In genomic region chr5:140111043-140111858, GRCh38 we compare ENCODE assay signal across 1 cellular context.
TF ChIP-seq lines count a peak whose summit lies in the region.

No MANE protein-coding gene starts in this region.

TF ChIP-seq in HEK293, 187 proteins besides CTCF, POLR2A, EP300 and RAD21 (continued from another document and continues in another):
- TF ChIP-seq TSHZ1 (tag by site-specific recombination; IDR thresholded peaks at IDR 0.05; ENCODE audit: borderline replicate concordance) (no peak), GLI2 (tag by site-specific recombination; IDR thresholded peaks at IDR 0.05; ENCODE audit: borderline replicate concordance, low read depth) (no peak), ZNF777 (tag by site-specific recombination; IDR thresholded peaks at IDR 0.05; ENCODE audit: borderline replicate concordance) (no peak), ZBTB8A (tag by site-specific recombination; IDR thresholded peaks at IDR 0.05) (no peak), ZNF211 (tag by site-specific recombination; IDR thresholded peaks at IDR 0.05; ENCODE audit: low read depth) (no peak), ZNF362 (tag by site-specific recombination; IDR thresholded peaks at IDR 0.05) (no peak), ZNF623 (tag by site-specific recombination; IDR thresholded peaks at IDR 0.05) (no peak), ZNF610 (tag by site-specific recombination; IDR thresholded peaks at IDR 0.05; ENCODE audit: borderline replicate concordance) (no peak), ZNF133 (tag by site-specific recombination; IDR thresholded peaks at IDR 0.05) (no peak), ZNF548 (tag by site-specific recombination; IDR thresholded peaks at IDR 0.05) (no peak), ZFHX2 (tag by site-specific recombination; conservative IDR thresholded peaks at IDR 0.05) (peak; percentile 13; the same call in 1 of the 2 replicates), RBAK (tag by site-specific recombination; IDR thresholded peaks at IDR 0.05) (no peak), ZNF19 (tag by site-specific recombination; IDR thresholded peaks at IDR 0.05; ENCODE audit: low read depth) (no peak), ZNF169 (tag by site-specific recombination; IDR thresholded peaks at IDR 0.05) (no peak), ZNF174 (tag by site-specific recombination; IDR thresholded peaks at IDR 0.05) (no peak), KLF8 (tag by site-specific recombination; IDR thresholded peaks at IDR 0.05) (0 out of 2 replicates have a peak, but pooled peaks have one; percentile 25), ZNF423 (tag by site-specific recombination; IDR thresholded peaks at IDR 0.05) (no peak), ZNF501 (tag by site-specific recombination; IDR thresholded peaks at IDR 0.05) (no peak), OSR2 (tag by site-specific recombination; IDR thresholded peaks at IDR 0.05) (peak; percentile 57; the same call in 1 of the 2 replicates), ZFP69B (tag by site-specific recombination; IDR thresholded peaks at IDR 0.05) (0 out of 2 replicates have a peak, but pooled peaks have one; percentile 10), ZNF596 (tag by site-specific recombination; IDR thresholded peaks at IDR 0.05) (no peak), ZNF146 (tag by site-specific recombination; IDR thresholded peaks at IDR 0.05) (no peak), ZBTB17 (tag by site-specific recombination; IDR thresholded peaks at IDR 0.05) (peak; percentile 44), ZNF600 (tag by site-specific recombination; IDR thresholded peaks at IDR 0.05) (0 out of 2 replicates have a peak, but pooled peaks have one; percentile 52), ZNF701 (tag by site-specific recombination; IDR thresholded peaks at IDR 0.05) (no peak), ZNF660 (tag by site-specific recombination; IDR thresholded peaks at IDR 0.05) (0 out of 2 replicates have a peak, but pooled peaks have one; percentile 18), ZNF239 (tag by site-specific recombination; IDR thresholded peaks at IDR 0.05) (no peak), ZNF248 (tag by site-specific recombination; IDR thresholded peaks at IDR 0.05) (no peak), AEBP2 (tag by site-specific recombination; IDR thresholded peaks at IDR 0.05; ENCODE audit: borderline replicate concordance) (no peak), SP3 (tag by site-specific recombination; IDR thresholded peaks at IDR 0.05) (peak; percentile 47), ZNF48 (tag by site-specific recombination; IDR thresholded peaks at IDR 0.05) (no peak), ZNF558 (tag by site-specific recombination; IDR thresholded peaks at IDR 0.05) (no peak), HOXA7 (CRISPR knock-in tag; IDR thresholded peaks at IDR 0.05; ENCODE audit: borderline replicate concordance) (no peak), ZSCAN4 (tag by site-specific recombination; IDR thresholded peaks at IDR 0.05) (no peak), ZNF184 (tag by site-specific recombination; IDR thresholded peaks at IDR 0.05) (no peak), IKZF3 (tag by site-specific recombination; IDR thresholded peaks at IDR 0.05) (peak; percentile 85), PRDM1 (tag by site-specific recombination; IDR thresholded peaks at IDR 0.05) (no peak), ZNF560 (tag by site-specific recombination; IDR thresholded peaks at IDR 0.05; ENCODE audit: borderline replicate concordance) (no peak), ZNF544 (tag by site-specific recombination; IDR thresholded peaks at IDR 0.05) (no peak), ZNF324 (tag by site-specific recombination; IDR thresholded peaks at IDR 0.05) (no peak), ZNF549 (tag by site-specific recombination; IDR thresholded peaks at IDR 0.05) (no peak), ZBTB49 (tag by site-specific recombination; IDR thresholded peaks at IDR 0.05; ENCODE audit: low read depth) (no peak), ZBTB7A (tag by site-specific recombination; IDR thresholded peaks at IDR 0.05; ENCODE audit: low read depth) (no peak), ZNF404 (tag by site-specific recombination; IDR thresholded peaks at IDR 0.05) (no peak), KLF1 (tag by site-specific recombination; IDR thresholded peaks at IDR 0.05) (no peak), ZNF830 (tag by site-specific recombination; IDR thresholded peaks at IDR 0.05; ENCODE audit: low read depth) (no peak), ZNF624 (tag by site-specific recombination; IDR thresholded peaks at IDR 0.05) (no peak)
- TF ChIP-seq, protein P1, sequence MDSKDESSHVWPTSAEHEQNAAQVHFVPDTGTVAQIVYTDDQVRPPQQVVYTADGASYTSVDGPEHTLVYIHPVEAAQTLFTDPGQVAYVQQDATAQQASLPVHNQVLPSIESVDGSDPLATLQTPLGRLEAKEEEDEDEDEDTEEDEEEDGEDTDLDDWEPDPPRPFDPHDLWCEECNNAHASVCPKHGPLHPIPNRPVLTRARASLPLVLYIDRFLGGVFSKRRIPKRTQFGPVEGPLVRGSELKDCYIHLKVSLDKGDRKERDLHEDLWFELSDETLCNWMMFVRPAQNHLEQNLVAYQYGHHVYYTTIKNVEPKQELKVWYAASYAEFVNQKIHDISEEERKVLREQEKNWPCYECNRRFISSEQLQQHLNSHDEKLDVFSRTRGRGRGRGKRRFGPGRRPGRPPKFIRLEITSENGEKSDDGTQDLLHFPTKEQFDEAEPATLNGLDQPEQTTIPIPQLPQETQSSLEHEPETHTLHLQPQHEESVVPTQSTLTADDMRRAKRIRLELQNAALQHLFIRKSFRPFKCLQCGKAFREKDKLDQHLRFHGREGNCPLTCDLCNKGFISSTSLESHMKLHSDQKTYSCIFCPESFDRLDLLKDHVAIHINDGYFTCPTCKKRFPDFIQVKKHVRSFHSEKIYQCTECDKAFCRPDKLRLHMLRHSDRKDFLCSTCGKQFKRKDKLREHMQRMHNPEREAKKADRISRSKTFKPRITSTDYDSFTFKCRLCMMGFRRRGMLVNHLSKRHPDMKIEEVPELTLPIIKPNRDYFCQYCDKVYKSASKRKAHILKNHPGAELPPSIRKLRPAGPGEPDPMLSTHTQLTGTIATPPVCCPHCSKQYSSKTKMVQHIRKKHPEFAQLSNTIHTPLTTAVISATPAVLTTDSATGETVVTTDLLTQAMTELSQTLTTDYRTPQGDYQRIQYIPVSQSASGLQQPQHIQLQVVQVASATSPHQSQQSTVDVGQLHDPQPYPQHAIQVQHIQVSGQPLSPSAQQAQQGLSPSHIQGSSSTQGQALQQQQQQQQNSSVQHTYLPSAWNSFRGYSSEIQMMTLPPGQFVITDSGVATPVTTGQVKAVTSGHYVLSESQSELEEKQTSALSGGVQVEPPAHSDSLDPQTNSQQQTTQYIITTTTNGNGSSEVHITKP (tag by site-specific recombination; IDR thresholded peaks at IDR 0.05): peak; percentile 42; the same call in 1 of the 2 replicates
- TF ChIP-seq, protein P2, sequence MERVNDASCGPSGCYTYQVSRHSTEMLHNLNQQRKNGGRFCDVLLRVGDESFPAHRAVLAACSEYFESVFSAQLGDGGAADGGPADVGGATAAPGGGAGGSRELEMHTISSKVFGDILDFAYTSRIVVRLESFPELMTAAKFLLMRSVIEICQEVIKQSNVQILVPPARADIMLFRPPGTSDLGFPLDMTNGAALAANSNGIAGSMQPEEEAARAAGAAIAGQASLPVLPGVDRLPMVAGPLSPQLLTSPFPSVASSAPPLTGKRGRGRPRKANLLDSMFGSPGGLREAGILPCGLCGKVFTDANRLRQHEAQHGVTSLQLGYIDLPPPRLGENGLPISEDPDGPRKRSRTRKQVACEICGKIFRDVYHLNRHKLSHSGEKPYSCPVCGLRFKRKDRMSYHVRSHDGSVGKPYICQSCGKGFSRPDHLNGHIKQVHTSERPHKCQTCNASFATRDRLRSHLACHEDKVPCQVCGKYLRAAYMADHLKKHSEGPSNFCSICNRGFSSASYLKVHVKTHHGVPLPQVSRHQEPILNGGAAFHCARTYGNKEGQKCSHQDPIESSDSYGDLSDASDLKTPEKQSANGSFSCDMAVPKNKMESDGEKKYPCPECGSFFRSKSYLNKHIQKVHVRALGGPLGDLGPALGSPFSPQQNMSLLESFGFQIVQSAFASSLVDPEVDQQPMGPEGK (tag by site-specific recombination; IDR thresholded peaks at IDR 0.05): peak; percentile 66; the same call in 1 of the 2 replicates
- TF ChIP-seq, protein P3, sequence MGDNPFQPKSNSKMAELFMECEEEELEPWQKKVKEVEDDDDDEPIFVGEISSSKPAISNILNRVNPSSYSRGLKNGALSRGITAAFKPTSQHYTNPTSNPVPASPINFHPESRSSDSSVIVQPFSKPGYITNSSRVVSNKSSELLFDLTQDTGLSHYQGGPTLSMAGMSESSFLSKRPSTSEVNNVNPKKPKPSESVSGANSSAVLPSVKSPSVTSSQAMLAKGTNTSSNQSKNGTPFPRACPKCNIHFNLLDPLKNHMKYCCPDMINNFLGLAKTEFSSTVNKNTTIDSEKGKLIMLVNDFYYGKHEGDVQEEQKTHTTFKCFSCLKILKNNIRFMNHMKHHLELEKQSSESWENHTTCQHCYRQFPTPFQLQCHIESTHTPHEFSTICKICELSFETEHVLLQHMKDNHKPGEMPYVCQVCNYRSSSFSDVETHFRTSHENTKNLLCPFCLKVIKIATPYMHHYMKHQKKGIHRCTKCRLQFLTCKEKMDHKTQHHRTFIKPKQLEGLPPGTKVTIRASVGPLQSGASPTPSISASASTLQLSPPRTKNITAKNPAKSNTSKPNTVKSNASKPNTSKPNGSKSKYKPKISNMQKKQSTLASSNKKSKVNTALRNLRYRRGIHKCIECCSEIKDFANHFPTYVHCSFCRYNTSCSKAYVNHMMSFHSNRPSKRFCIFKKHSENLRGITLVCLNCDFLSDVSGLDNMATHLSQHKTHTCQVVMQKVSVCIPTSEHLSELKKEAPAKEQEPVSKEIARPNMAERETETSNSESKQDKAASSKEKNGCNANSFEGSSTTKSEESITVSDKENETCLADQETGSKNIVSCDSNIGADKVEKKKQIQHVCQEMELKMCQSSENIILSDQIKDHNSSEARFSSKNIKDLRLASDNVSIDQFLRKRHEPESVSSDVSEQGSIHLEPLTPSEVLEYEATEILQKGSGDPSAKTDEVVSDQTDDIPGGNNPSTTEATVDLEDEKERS (tag by site-specific recombination; IDR thresholded peaks at IDR 0.05): no peak
